ENCODE assay signal across 5 cellular contexts in the genomic region with DNA sequence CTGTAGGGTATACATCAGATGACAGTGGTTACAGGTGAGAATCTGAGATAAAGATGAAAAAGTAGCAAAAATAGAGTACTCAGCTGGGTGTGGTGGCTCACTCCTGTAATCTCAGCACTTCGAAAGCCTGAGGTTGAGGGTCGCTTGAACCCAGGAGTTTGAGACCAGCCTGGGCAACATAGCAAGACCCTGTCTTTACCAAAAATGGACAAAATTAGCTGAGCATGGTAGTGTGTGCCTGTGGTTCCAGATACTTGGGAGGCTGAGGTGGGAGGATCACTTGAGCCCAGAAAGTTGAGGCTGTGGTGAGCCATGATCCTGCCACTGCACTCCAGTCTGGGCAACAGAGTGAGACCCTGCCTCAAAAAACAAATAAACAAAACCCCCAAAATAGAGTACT. TPM values are rescaled to one million over a fixed set of nuclear protein-coding genes. Genes with fewer than 3 reads are reported as not detected.
"Had no signal": no experiment of that assay in that cellular context is flagged by ENCODE, and none has a peak within 500 bp of the region (broad histone marks: within the 10 kb centered on the region; RNA-seq: fewer than 3 reads in every experiment).

No MANE protein-coding gene starts in this region.

RNA-seq across cellular contexts. Expression of a gene that starts 8.5 kb away (rescaled TPM):
- total RNA-seq: OCI-LY7, PC-9, Right ventricle myocardium inferior, SK-MEL-5, T-cell had no signal
